Comparison of ENCODE assay signal across 25 cellular contexts in the genomic region with DNA sequence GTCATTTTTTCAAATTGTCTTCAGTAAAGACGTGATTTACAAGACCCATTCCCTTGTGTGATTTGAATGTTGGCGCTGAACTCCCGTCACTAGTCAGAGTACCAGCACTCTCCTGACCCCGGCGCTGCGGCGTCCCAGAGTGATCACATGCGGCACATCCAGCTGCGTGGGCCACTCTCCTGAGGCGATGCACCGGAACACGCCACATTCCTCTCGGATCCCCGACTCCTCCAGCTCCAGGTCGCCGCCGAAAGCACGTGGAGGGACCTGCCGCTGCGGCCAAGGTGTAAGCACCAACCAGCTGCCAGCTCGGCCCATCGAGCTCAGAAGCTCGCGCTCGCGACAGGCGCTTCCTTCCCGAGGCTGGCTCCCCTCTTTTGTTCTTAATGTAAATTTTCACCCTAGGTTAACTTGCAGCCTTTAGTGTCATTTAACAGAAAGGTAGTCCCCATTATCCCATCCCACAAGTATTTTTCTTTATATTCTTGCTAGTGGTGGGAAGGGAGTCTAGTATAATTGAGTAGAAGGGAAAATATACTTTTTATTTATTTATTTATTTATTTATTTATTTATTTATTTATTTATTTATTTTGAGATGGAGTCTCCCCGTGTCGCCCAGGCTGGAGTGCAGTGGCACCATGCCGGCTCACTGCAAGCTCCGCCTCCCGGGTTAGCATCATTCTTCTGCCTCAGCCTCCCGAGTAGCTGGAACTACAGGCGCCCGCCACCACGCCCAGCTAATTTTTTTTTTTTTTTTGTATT.
DNase-seq lines count a peak whose midpoint lies in the region; ATAC-seq and TF ChIP-seq lines count a peak whose summit lies in the region.
"Had no signal": no experiment of that assay in that cellular context is flagged by ENCODE, and none has a peak within 500 bp of the region (broad histone marks: within the 10 kb centered on the region; RNA-seq: fewer than 3 reads in every experiment).

No MANE protein-coding gene starts in this region.

- no peaks in the 10 kb centered on the region for H3K27me3 Mint-ChIP-seq in neural progenitor cell (ENCODE audit: insufficient read depth, low read depth)
- H3K27me3 Mint-ChIP-seq in effector memory CD8-positive, alpha-beta T cell = no peaks in the 10 kb centered on the region
- H3K27me3 Mint-ChIP-seq: activated naive CD8-positive, alpha-beta T cell treated with anti-CD3 and anti-CD28 coated beads, Interleukin-2, amount 10 ng/mL, durations not matched to agents 7 days and 5 days had no signal

- no peaks in the 10 kb centered on the region for H3K36me3 Mint-ChIP-seq in neural progenitor cell
- no peaks in the 10 kb centered on the region for H3K36me3 Mint-ChIP-seq in effector memory CD8-positive, alpha-beta T cell (ENCODE audit: insufficient read depth)
- H3K36me3 Mint-ChIP-seq: activated naive CD8-positive, alpha-beta T cell treated with anti-CD3 and anti-CD28 coated beads, Interleukin-2, amount 10 ng/mL, durations not matched to agents 7 days and 5 days had no signal

- H3K9me3 Mint-ChIP-seq in neural progenitor cell = no peaks in the 10 kb centered on the region
- peaks cover 2 to 8% of the 10 kb centered on the region in 2 donors for H3K9me3 Mint-ChIP-seq in effector memory CD8-positive, alpha-beta T cell
- H3K9me3 Mint-ChIP-seq: activated naive CD8-positive, alpha-beta T cell treated with anti-CD3 and anti-CD28 coated beads, Interleukin-2, amount 10 ng/mL, durations not matched to agents 7 days and 5 days; T-helper 2 cell treated with Interferon-gamma antibody and Interleukin-4, amounts not matched to agents 5 μg/mL and 100 μg/mL, for 36 hours had no signal

- H3K79me2 ChIP-seq in neural progenitor cell (ENCODE audit: low read depth) = no peaks in the 10 kb centered on the region

- no peak overlapping the region for H3K4me3 Mint-ChIP-seq in neural progenitor cell
- no peak overlapping the region for H3K4me3 Mint-ChIP-seq in effector memory CD8-positive, alpha-beta T cell
- H3K4me3 Mint-ChIP-seq: activated naive CD8-positive, alpha-beta T cell treated with anti-CD3 and anti-CD28 coated beads, Interleukin-2, amount 10 ng/mL, durations not matched to agents 7 days and 5 days; T-helper 2 cell treated with Interferon-gamma antibody and Interleukin-4, amounts not matched to agents 5 μg/mL and 100 μg/mL, for 36 hours had no signal

- no peak overlapping the region for H3K27ac ChIP-seq in right cardiac atrium (ENCODE audit: low read length)
- H3K27ac ChIP-seq in neural progenitor cell = no peak overlapping the region
- H3K27ac ChIP-seq: C4-2B, upper lobe of right lung, WERI-Rb-1 had no signal

- no peaks in the 10 kb centered on the region for H4K20me1 ChIP-seq in neural progenitor cell (ENCODE audit: low read depth)

- no peaks in the 10 kb centered on the region for H3F3A ChIP-seq in neural progenitor cell (ENCODE audit: low read depth)

- no peak for ATAC-seq in right cardiac atrium
- no peak for ATAC-seq in effector memory CD8-positive, alpha-beta T cell (replicated peaks)
- ATAC-seq in HG03135 (IDR thresholded peaks at IDR 0.05; ENCODE audit: unreplicated experiment) = no peak
- ATAC-seq: SK-N-SH treated with all-trans-retinoic acid at 6 μM for 48 hours, upper lobe of right lung had no signal

- 59% methylated on average over 37 of the region's 37 CpGs for WGBS in right cardiac atrium

- H3K4me1 Mint-ChIP-seq in neural progenitor cell = no peaks in the 10 kb centered on the region
- no peaks in the 10 kb centered on the region for H3K4me1 Mint-ChIP-seq in effector memory CD8-positive, alpha-beta T cell (ENCODE audit: low read depth in 2 of 2)
- H3K4me1 Mint-ChIP-seq: activated naive CD8-positive, alpha-beta T cell treated with anti-CD3 and anti-CD28 coated beads, Interleukin-2, amount 10 ng/mL, durations not matched to agents 7 days and 5 days had no signal

- no peak overlapping the region for H3K27ac Mint-ChIP-seq in neural progenitor cell
- no peak overlapping the region for H3K27ac Mint-ChIP-seq in effector memory CD8-positive, alpha-beta T cell
- H3K27ac Mint-ChIP-seq: activated naive CD8-positive, alpha-beta T cell treated with anti-CD3 and anti-CD28 coated beads, Interleukin-2, amount 10 ng/mL, durations not matched to agents 7 days and 5 days; T-helper 2 cell treated with Interferon-gamma antibody and Interleukin-4, amounts not matched to agents 5 μg/mL and 100 μg/mL, for 36 hours had no signal

- no peak overlapping the region for H2AFZ ChIP-seq in neural progenitor cell (replicated peaks)

- no peak overlapping the region for H3K4me2 ChIP-seq in neural progenitor cell

- H3K9me3 ChIP-seq in right cardiac atrium (ENCODE audit: control insufficient read depth, low read length) (no peaks in the 10 kb centered on the region), neural progenitor cell (ENCODE audit: low read depth) (no peaks in the 10 kb centered on the region)
- H3K9me3 ChIP-seq: MG63, upper lobe of right lung had no signal

- H3K36me3 ChIP-seq in neural progenitor cell = no peaks in the 10 kb centered on the region
- H3K36me3 ChIP-seq: MG63, upper lobe of right lung, WERI-Rb-1 had no signal

- no peaks in the 10 kb centered on the region for H3K4me1 ChIP-seq in right cardiac atrium (ENCODE audit: control insufficient read depth, insufficient read depth, low read length)
- H3K4me1 ChIP-seq in neural progenitor cell = no peaks in the 10 kb centered on the region
- H3K4me1 ChIP-seq: upper lobe of right lung had no signal

- no peak overlapping the region for H3K4me3 ChIP-seq in right cardiac atrium (ENCODE audit: low read length)
- H3K4me3 ChIP-seq in epithelial cell of esophagus (ENCODE audit: low read length) = no peak overlapping the region
- no peak overlapping the region for H3K4me3 ChIP-seq in neural progenitor cell
- H3K4me3 ChIP-seq: lung, MG63, upper lobe of right lung had no signal

- DNase-seq in right cardiac atrium = peak in 2 of 3 donors; percentile 7 to 31
- no peak for DNase-seq in cardiac septum (ENCODE audit: low spot score)
- peak; percentile 13 for DNase-seq in epithelial cell of esophagus (ENCODE audit: low read depth)
- DNase-seq in neural progenitor cell (ENCODE audit: low spot score) = peak; percentile 2
- no peak for DNase-seq in GF-D8 (lab: John Stamatoyannopoulos, UW)
- DNase-seq in nucleus accumbens (lab: John Stamatoyannopoulos, UW) = no peak
- no peak for DNase-seq in effector memory CD8-positive, alpha-beta T cell
- DNase-seq: ACHN; activated CD4-positive, alpha-beta T cell treated with anti-CD3 and anti-CD28 coated beads, Interleukin-2, amount 50 U/mL, for 1 hour; activated naive CD8-positive, alpha-beta T cell treated with anti-CD3 and anti-CD28 coated beads, Interleukin-2, amount 10 ng/mL, durations not matched to agents 7 days and 5 days; GOT3; MG63; NCI-H1436 treated with DMSO at 0.1 percent for 48 hours; NCI-H2171 treated with DMSO at 0.1 percent for 48 hours; NCI-H526 treated with DMSO at 0.1 percent for 48 hours; RPMI8226; stimulated activated CD4-positive, alpha-beta T cell treated with anti-CD3 and anti-CD28 coated beads, Interleukin-15, amount 100 ng/mL, for 24 hours; stimulated activated CD8-positive, alpha-beta memory T cell treated with anti-CD3 and anti-CD28 coated beads, Interleukin-4, amount 100 ng/mL, for 48 hours; upper lobe of right lung; WERI-Rb-1 had no signal

- intact Hi-C loops in right cardiac atrium (cut with DNase I) = no loop called here
- intact Hi-C loops in cardiac septum (cut with DNase I) = no loop called here

- TF ChIP-seq CTCF in epithelial cell of esophagus (IDR thresholded peaks at IDR 0.05; ENCODE audit: insufficient read depth, low read depth, low read length, missing control alignments) = no peak
- no peak for TF ChIP-seq CTCF in neural progenitor cell (IDR thresholded peaks at IDR 0.05)

- no peaks in the 10 kb centered on the region for H3K27me3 ChIP-seq in right cardiac atrium (ENCODE audit: control insufficient read depth, insufficient read depth)
- H3K27me3 ChIP-seq in neural progenitor cell = no peaks in the 10 kb centered on the region
- H3K27me3 ChIP-seq: MG63, upper lobe of right lung had no signal

- no peak overlapping the region for H3K9ac ChIP-seq in neural progenitor cell

Comparison
In these comparisons a context has a peak if more than half of its experiments do, and no peak if none do; other contexts are left out.
1. DNase-seq: peak in right cardiac atrium (2 of 3), epithelial cell of esophagus (single experiment) and neural progenitor cell (single experiment); none in cardiac septum (single experiment), GF-D8 (single experiment), nucleus accumbens (0 of 56) and effector memory CD8-positive, alpha-beta T cell (0 of 3).